ENCODE assay signal across 7 cellular contexts in the genomic region with DNA sequence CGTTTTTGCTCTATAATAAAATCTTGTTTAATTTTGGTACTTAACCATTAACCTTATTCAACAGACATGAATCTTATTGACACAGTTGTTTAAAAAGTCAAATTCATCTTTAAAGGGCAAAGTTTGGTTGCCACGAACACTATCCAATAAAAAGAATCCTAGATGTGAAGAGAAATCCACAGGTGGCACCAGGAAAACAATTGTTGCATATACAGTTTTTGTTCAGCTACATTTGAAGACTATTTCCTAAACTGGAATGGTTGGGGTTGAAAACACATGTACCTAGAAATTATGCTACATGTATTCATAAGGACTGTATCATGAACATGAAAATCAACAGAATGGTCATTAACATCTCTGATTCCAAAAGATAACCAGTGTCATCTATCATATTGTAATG.
"Had no signal": no experiment of that assay in that cellular context is flagged by ENCODE, and none has a peak within 500 bp of the region (broad histone marks: within the 10 kb centered on the region; RNA-seq: fewer than 3 reads in every experiment).

No MANE protein-coding gene starts in this region.

- H3K4me3 ChIP-seq: K562 had no signal

- DNase-seq: IMR-90, KBM-7, KG1 had no signal

- H3K9ac ChIP-seq: KMS-11 had no signal

- H3K4me2 ChIP-seq: KMS-11 had no signal

- H3K27ac ChIP-seq: HL-60, KMS-11 had no signal

- ATAC-seq: HepG2, K562 had no signal
